10 cellular contexts compared by ENCODE assay signal in genomic region chr4:26787461-26788340, GRCh38.
DNase-seq lines count a peak whose midpoint lies in the region; ATAC-seq, FAIRE-seq and TF ChIP-seq lines count a peak whose summit lies in the region.
"Had no signal": no experiment of that assay in that cellular context is flagged by ENCODE, and none has a peak within 500 bp of the region (broad histone marks: within the 10 kb centered on the region; RNA-seq: fewer than 3 reads in every experiment).

No MANE protein-coding gene starts in this region.

- ATAC-seq in GM18909 (IDR thresholded peaks at IDR 0.05; ENCODE audit: poor library complexity, unreplicated experiment) (peak; percentile 54), left ventricle myocardium superior (peak; percentile 82)

- no peaks in the 10 kb centered on the region for H3K9me3 Mint-ChIP-seq in activated T-cell treated with anti-CD3 and anti-CD28 coated beads, Interleukin-2, amount 50 U/mL, for 24 hours
- H3K9me3 Mint-ChIP-seq: natural killer cell treated with Interleukin-12 subunit alpha and Interleukin-12 subunit beta and Interleukin-15 and Interleukin-18, amount 100 ng/mL, for 72 hours had no signal

- H3K27me3 ChIP-seq in small intestine (ENCODE audit: control insufficient read depth in 2 of 2, insufficient read depth in 2 of 2, low read length in 2 of 2), result no peaks in the 10 kb centered on the region

- FAIRE-seq in small intestine (lab: Jason Lieb, UNC), result no peak

- peaks cover 2 to 3% of the 10 kb centered on the region in 2 donors for H3K4me1 ChIP-seq in small intestine (ENCODE audit: control insufficient read depth in 2 of 2, insufficient read depth in 1 of 2, low read depth in 1 of 2, low read length in 1 of 2)
- H3K4me1 ChIP-seq: HAP-1 had no signal

- peak overlapping the region; percentile 53 for H3K27ac Mint-ChIP-seq in activated T-cell treated with anti-CD3 and anti-CD28 coated beads, Interleukin-2, amount 50 U/mL, for 24 hours
- H3K27ac Mint-ChIP-seq: natural killer cell treated with Interleukin-12 subunit alpha and Interleukin-12 subunit beta and Interleukin-15 and Interleukin-18, amount 100 ng/mL, for 72 hours had no signal

- H3K36me3 Mint-ChIP-seq in activated T-cell treated with anti-CD3 and anti-CD28 coated beads, Interleukin-2, amount 50 U/mL, for 24 hours (ENCODE audit: low read depth), result no peaks in the 10 kb centered on the region

- 35 to 36% (median 36%) methylated on average over 11 of the region's 11 CpGs for WGBS in small intestine, 3 donors

- no peaks in the 10 kb centered on the region for H3K9me3 ChIP-seq in small intestine (ENCODE audit: control insufficient read depth, low read depth)
- H3K9me3 ChIP-seq: HAP-1 had no signal

- TF ChIP-seq CTCF in AG09319 (IDR thresholded peaks at IDR 0.05; ENCODE audit: low read depth, low read length), result peak; percentile 23
- TF ChIP-seq CTCF in coronary artery (IDR thresholded peaks at IDR 0.05), result no peak

- no peaks in the 10 kb centered on the region for H3K27me3 Mint-ChIP-seq in activated T-cell treated with anti-CD3 and anti-CD28 coated beads, Interleukin-2, amount 50 U/mL, for 24 hours
- H3K27me3 Mint-ChIP-seq: natural killer cell treated with Interleukin-12 subunit alpha and Interleukin-12 subunit beta and Interleukin-15 and Interleukin-18, amount 100 ng/mL, for 72 hours had no signal

- DNase-seq in AG09319 (ENCODE audit: extremely low read depth, low read depth), result no peak
- DNase-seq in NCI-H1436 treated with DMSO at 0.1 percent for 48 hours (lab: John Stamatoyannopoulos, UW), result peak; percentile 85
- DNase-seq in activated T-cell treated with anti-CD3 and anti-CD28 coated beads, Interleukin-2, amount 50 U/mL, for 24 hours, result peak; percentile 58
- DNase-seq in left ventricle myocardium superior, result peak; percentile 54
- DNase-seq in small intestine, result peak; percentile 50
- DNase-seq in medulla oblongata (ENCODE audit: extremely low spot score), result no peak
- no peak for DNase-seq in coronary artery (ENCODE audit: low spot score)

- peaks cover 16% of the 10 kb centered on the region for H3K4me1 Mint-ChIP-seq in activated T-cell treated with anti-CD3 and anti-CD28 coated beads, Interleukin-2, amount 50 U/mL, for 24 hours (ENCODE audit: low read depth)

- H3K27ac ChIP-seq in small intestine (ENCODE audit: low read depth in 1 of 2, low read length in 1 of 2) (peak overlapping the region in 1 of 2 donors; percentile 60), coronary artery (no peak overlapping the region)

- H3K4me3 Mint-ChIP-seq in activated T-cell treated with anti-CD3 and anti-CD28 coated beads, Interleukin-2, amount 50 U/mL, for 24 hours, result no peak overlapping the region
- H3K4me3 Mint-ChIP-seq: natural killer cell treated with Interleukin-12 subunit alpha and Interleukin-12 subunit beta and Interleukin-15 and Interleukin-18, amount 100 ng/mL, for 72 hours had no signal

- intact Hi-C loops in left ventricle myocardium superior (cut with micrococcal nuclease), result no loop called here

- H3K4me3 ChIP-seq in small intestine (ENCODE audit: low read depth in 1 of 2, low read length in 2 of 2), result no peak overlapping the region
- no peak overlapping the region for H3K4me3 ChIP-seq in coronary artery
- H3K4me3 ChIP-seq: HAP-1 had no signal

- no peaks in the 10 kb centered on the region for H3K36me3 ChIP-seq in small intestine (ENCODE audit: control insufficient read depth in 2 of 2, insufficient read depth in 2 of 2, low read length in 2 of 2)
- H3K36me3 ChIP-seq: HAP-1 had no signal

Comparison
In these comparisons a context has a peak if more than half of its experiments do, and no peak if none do; other contexts are left out.
1. DNase-seq: peak in NCI-H1436 treated with DMSO at 0.1 percent for 48 hours (single experiment), activated T-cell treated with anti-CD3 and anti-CD28 coated beads, Interleukin-2, amount 50 U/mL, for 24 hours (single experiment), left ventricle myocardium superior (single experiment) and small intestine (single experiment); none in AG09319 (single experiment), medulla oblongata (single experiment) and coronary artery (single experiment).